Comparison of ENCODE assay signal across 9 cellular contexts in genomic region chr12:121894633-121895032, GRCh38. TPM values are rescaled to one million over a fixed set of nuclear protein-coding genes. Genes with fewer than 3 reads are reported as not detected.
DNase-seq lines count a peak whose midpoint lies in the region; ATAC-seq, FAIRE-seq and TF ChIP-seq lines count a peak whose summit lies in the region.
"Had no signal": no experiment of that assay in that cellular context is flagged by ENCODE, and none has a peak within 500 bp of the region (broad histone marks: within the 10 kb centered on the region; RNA-seq: fewer than 3 reads in every experiment).

No MANE protein-coding gene starts in this region.

- no peak overlapping the region for H3K4me3 Mint-ChIP-seq in Calu3 (ENCODE audit: low read depth, unreplicated experiment)

- no peak for FAIRE-seq in GM12878 (lab: Jason Lieb, UNC)

- CTCF ChIA-PET in Calu3 (lab: Charles Lee) (interaction anchor here (1.5 kb wide), 1 partner anchor 100 kb away, joined by 13 read pairs; the partner anchor contains the start of gene RHOF), GM12878 (lab: Yijun Ruan, JAX) (interaction anchor here (0.7 to 4.4 kb wide), 5 partner anchors 11 to 169 kb away, joined by 3 to 52 read pairs (median 4); partner anchors contain the start of gene RHOF)

- RAD21 ChIA-PET in GM12878 (lab: Charles Lee; ENCODE audit: unreplicated experiment): interaction anchor here (1.8 kb wide), 1 partner anchor 100 kb away, joined by 14 read pairs; the partner anchor contains the start of gene RHOF

- intact Hi-C loops in Calu3 (cut with micrococcal nuclease; ENCODE audit: unreplicated experiment): no loop called here
- intact Hi-C loops in GM12878 (cut with micrococcal nuclease; ENCODE audit: unreplicated experiment): no loop called here

- no peak overlapping the region for H3K27ac Mint-ChIP-seq in Calu3 (ENCODE audit: unreplicated experiment)

- H3K4me3 ChIP-seq in Jurkat, Clone E6-1 (ENCODE audit: low read length): no peak overlapping the region
- H3K4me3 ChIP-seq in GM12878 (no peak overlapping the region), mucosa of stomach (ENCODE audit: low read length) (no peak overlapping the region)

- no peak for TF ChIP-seq POLR2A in GM12878 (IDR thresholded peaks at IDR 0.05; ENCODE audit: low read depth, low read length)

- no peak overlapping the region for H3K4me2 ChIP-seq in GM12878 (ENCODE audit: control insufficient read depth, insufficient read depth)

- H3K9ac ChIP-seq in GM12878 (ENCODE audit: control insufficient read depth, insufficient read depth, low read length) (no peak overlapping the region), mucosa of stomach (ENCODE audit: low read length) (peak overlapping the region; percentile 38)

- ATAC-seq in GM12878 (peak; percentile 69), HG02610 (IDR thresholded peaks at IDR 0.05; ENCODE audit: unreplicated experiment) (no peak)

- in situ Hi-C loops in GM12878 (cut with MboI): no loop called here

- no peak overlapping the region for H3K27ac ChIP-seq in GM12878 (ENCODE audit: control insufficient read depth, insufficient read depth)

- POLR2A ChIA-PET in GM12878 (lab: Charles Lee): no interaction called here

- H3K27me3 ChIP-seq in GM12878 (replicated peaks in 1 of 2; ENCODE audit: control insufficient read depth in 2 of 2, insufficient read depth in 2 of 2, low read length in 1 of 2): no peaks in the 10 kb centered on the region
- no peaks in the 10 kb centered on the region for H3K27me3 ChIP-seq in mucosa of stomach (ENCODE audit: control insufficient read depth, insufficient read depth, low read length)

- H4K20me1 ChIP-seq in GM12878 (ENCODE audit: control insufficient read depth, insufficient read depth): no peaks in the 10 kb centered on the region

- no peaks in the 10 kb centered on the region for H3K9me3 Mint-ChIP-seq in Calu3 (ENCODE audit: low read depth, unreplicated experiment)

- H3K36me3 ChIP-seq in GM12878 (ENCODE audit: control insufficient read depth in 2 of 2, insufficient read depth in 2 of 2, low read length in 1 of 2): peaks cover 9 to 17% of the 10 kb centered on the region in 2 experiments
- H3K36me3 ChIP-seq in mucosa of stomach (ENCODE audit: control insufficient read depth, insufficient read depth, low read length): peaks cover 10% of the 10 kb centered on the region

- WGBS in GM12878 (ENCODE audit: insufficient coverage, insufficient replicate concordance, low lambda C conversion rate, missing lambda C conversion rate): 84% methylated on average over 7 of the region's 7 CpGs

- H3K4me1 Mint-ChIP-seq in Calu3 (ENCODE audit: low read depth, unreplicated experiment): peaks cover 27% of the 10 kb centered on the region

- H3K9me3 ChIP-seq in GM12878 (replicated peaks; ENCODE audit: control insufficient read depth, insufficient read depth, low read length) (no peaks in the 10 kb centered on the region), mucosa of stomach (ENCODE audit: control insufficient read depth, low read length) (no peaks in the 10 kb centered on the region)

- SMC1A ChIA-PET in GM12878 (lab: Charles Lee; ENCODE audit: uncharacterized antibody, unreplicated experiment): interaction anchor here (1.5 kb wide), 1 partner anchor 100 kb away, joined by 6 read pairs; no protein-coding TSS in a partner anchor

- TF ChIP-seq CTCF in Calu3 (IDR thresholded peaks at IDR 0.05; ENCODE audit: unreplicated experiment) (peak; percentile 28), GM12878 (IDR thresholded peaks at IDR 0.05 in 2 of 3, conservative IDR thresholded peaks at IDR 0.05 in 1 of 3; ENCODE audit: control insufficient read depth in 2 of 3, extremely low read depth in 1 of 3, insufficient read depth in 1 of 3, low read depth in 3 of 3, low read length in 3 of 3) (peak; percentile 22 to 31 (median 24); a peak in 3 of 6 replicates)

- no peak overlapping the region for H2AFZ ChIP-seq in GM12878 (ENCODE audit: control insufficient read depth, low read depth, low read length)

- no peaks in the 10 kb centered on the region for H3K27me3 Mint-ChIP-seq in Calu3 (ENCODE audit: unreplicated experiment)

- DNase-seq in Calu3 (no peak), GM12878 (ENCODE audit: low read depth, low spot score) (no peak), NCI-H2196 treated with DMSO at 0.1 percent for 48 hours (lab: John Stamatoyannopoulos, UW; ENCODE audit: unreplicated experiment) (no peak), NCI-H2171 (lab: John Stamatoyannopoulos, UW) (no peak), NCI-H128 (lab: John Stamatoyannopoulos, UW; ENCODE audit: unreplicated experiment) (no peak)
- DNase-seq in Jurkat, Clone E6-1 (ENCODE audit: low read depth, low spot score): peak; percentile 29

- H3K79me2 ChIP-seq in GM12878 (ENCODE audit: control insufficient read depth, insufficient read depth, low read length): peaks cover 13% of the 10 kb centered on the region

- no peak for TF ChIP-seq RAD21 in GM12878 (IDR thresholded peaks at IDR 0.05; ENCODE audit: insufficient read depth, low read depth, low read length)

- peaks cover 33% of the 10 kb centered on the region for H3K36me3 Mint-ChIP-seq in Calu3 (ENCODE audit: insufficient read depth, unreplicated experiment)

- BruUV-seq in Calu3 (replicated peaks; lab: Mats Ljungman, UMichigan) (no TSS peak), GM12878 (replicated peaks; lab: Mats Ljungman, UMichigan) (no TSS peak)

- H3K4me1 ChIP-seq in GM12878 (ENCODE audit: control insufficient read depth, insufficient read depth, low read length) (peaks cover 5% of the 10 kb centered on the region; the same call in 1 of the 2 replicates), mucosa of stomach (ENCODE audit: control insufficient read depth, insufficient read depth, low read length) (peaks cover 21% of the 10 kb centered on the region)

- no peak for TF ChIP-seq EP300 in GM12878 (IDR thresholded peaks at IDR 0.05; ENCODE audit: borderline replicate concordance in 1 of 2, control insufficient read depth in 1 of 2, low read depth in 2 of 2, low read length in 2 of 2)

TF ChIP-seq in GM12878, 131 proteins besides CTCF, POLR2A, EP300 and RAD21 (continues in another document):
- TF ChIP-seq KDM1A (IDR thresholded peaks at IDR 0.05; ENCODE audit: borderline replicate concordance) (no peak), CEBPB (IDR thresholded peaks at IDR 0.05; ENCODE audit: borderline replicate concordance in 1 of 2, low read depth in 2 of 2, low read length in 2 of 2) (no peak)

RNA-seq across cellular contexts. Expression of gene PSMD9, which starts 6.0 kb away (rescaled TPM):
- total RNA-seq in Calu3 (2022) (66.0 and 68.3 TPM in 2 replicates), GM12878 (2014; rRNA removed) (80.8 and 110 TPM in 2 replicates), GM12878 (2014; rRNA removed; fragmentation: Illumina TruSeq; extraction: Trizol) (32.4 and 39.3 TPM in 2 replicates), GM12878 (2021) (51.1 and 70.0 TPM in 2 replicates)
- 115 TPM for polyA plus RNA-seq in Jurkat, Clone E6-1 (2012; ENCODE audit: insufficient read depth, insufficient read length)
- total RNA-seq in GM12878 (2013; cell fraction: nucleolus; rRNA removed): 28.4 and 30.3 TPM in 2 replicates
- 16.7 TPM for polyA plus RNA-seq in GM12878 (2011; ENCODE audit: low read depth)
- polyA plus RNA-seq in GM12878 (2011; rRNA removed) (38.2 and 46.3 TPM in 2 replicates), GM12878 (2014; fragmentation: Illumina TruSeq; extraction: Trizol) (13.0 and 26.1 TPM in 2 replicates), GM12878 (2014; fragmentation: Nextera tagmentation; extraction: Ambion mirVana) (10 to 100 TPM; 14.6 to 33.7 TPM), GM12878 (2014; rRNA removed) (82.8 and 114 TPM in 2 replicates), GM12878 (2016; fragmentation: Nextera tagmentation; extraction: Ambion mirVana) (100 to 1,000 TPM; 132 to 152 TPM)
- 65.5 and 93.4 TPM in 2 replicates for polyA plus RNA-seq in GM12878 (2011; cell fraction: cytosol; rRNA removed)
- 46.5 and 60.9 TPM in 2 replicates for polyA plus RNA-seq in GM12878 (2011; cell fraction: nucleus; rRNA removed)
- polyA plus RNA-seq in GM12878 (2012): 37.3 and 39.3 TPM in 2 replicates
- 23.6 and 28.5 TPM in 2 replicates for polyA minus RNA-seq in GM12878 (2011; rRNA and poly(A)+ RNA removed)
- polyA minus RNA-seq in GM12878 (2011; cell fraction: cytosol; rRNA and poly(A)+ RNA removed): 12.4 and 18.6 TPM in 2 replicates
- polyA minus RNA-seq in GM12878 (2011; cell fraction: nucleus; rRNA and poly(A)+ RNA removed): 6.6 and 13.1 TPM in 2 replicates

RNA-seq across cellular contexts. Expression of gene CFAP251, which starts 23.8 kb away (rescaled TPM):
- total RNA-seq in Calu3 (2022) (3.8 and 5.0 TPM in 2 replicates), GM12878 (2014; rRNA removed) (0.79 and 1.6 TPM in 2 replicates), GM12878 (2014; rRNA removed; fragmentation: Illumina TruSeq; extraction: Trizol) (0.37 and 0.72 TPM in 2 replicates), GM12878 (2021) (0.85 and 0.97 TPM in 2 replicates)
- 0.43 TPM for polyA plus RNA-seq in Jurkat, Clone E6-1 (2012; ENCODE audit: insufficient read depth, insufficient read length)
- 8.3 and 9.2 TPM in 2 replicates for total RNA-seq in GM12878 (2013; cell fraction: nucleolus; rRNA removed)
- 1.0 TPM for polyA plus RNA-seq in GM12878 (2011; ENCODE audit: low read depth)
- polyA plus RNA-seq in GM12878 (2011; rRNA removed) (0.10 and 0.23 TPM in 2 replicates), GM12878 (2014; fragmentation: Illumina TruSeq; extraction: Trizol) (0.72 and 1.2 TPM in 2 replicates), GM12878 (2014; fragmentation: Nextera tagmentation; extraction: Ambion mirVana) (under 1 TPM; 0.27 to 0.42 TPM), GM12878 (2014; rRNA removed) (0.48 and 0.95 TPM in 2 replicates), GM12878 (2016; fragmentation: Nextera tagmentation; extraction: Ambion mirVana) (under 1 TPM; 0.11 to 0.57 TPM)
- 0.09 and 0.43 TPM in 2 replicates for polyA plus RNA-seq in GM12878 (2011; cell fraction: cytosol; rRNA removed)
- polyA plus RNA-seq in GM12878 (2011; cell fraction: nucleus; rRNA removed): 0.21 and 0.26 TPM in 2 replicates
- polyA plus RNA-seq in GM12878 (2012): 0.97 and 1.3 TPM in 2 replicates
- 0.51 and 0.62 TPM in 2 replicates for polyA minus RNA-seq in GM12878 (2011; rRNA and poly(A)+ RNA removed)
- not detected in 2 replicates for polyA minus RNA-seq in GM12878 (2011; cell fraction: cytosol; rRNA and poly(A)+ RNA removed)
- 0.36 and 0.86 TPM in 2 replicates for polyA minus RNA-seq in GM12878 (2011; cell fraction: nucleus; rRNA and poly(A)+ RNA removed)

RNA-seq across cellular contexts. Expression of gene HPD, which starts 36.0 kb away (rescaled TPM):
- not detected in 2 replicates for total RNA-seq in Calu3 (2022)
- polyA plus RNA-seq in Jurkat, Clone E6-1 (2012; ENCODE audit: insufficient read depth, insufficient read length): not detected
- total RNA-seq in GM12878 (2013; cell fraction: nucleolus; rRNA removed): not detected in 2 replicates
- total RNA-seq in GM12878 (2014; rRNA removed): not detected in 2 replicates
- total RNA-seq in GM12878 (2014; rRNA removed; fragmentation: Illumina TruSeq; extraction: Trizol): not detected in 2 replicates
- 0.13 and 0.28 TPM in 2 replicates for total RNA-seq in GM12878 (2021)
- polyA plus RNA-seq in GM12878 (2011; ENCODE audit: low read depth): not detected
- polyA plus RNA-seq in GM12878 (2011; rRNA removed): not detected in 2 replicates
- polyA plus RNA-seq in GM12878 (2011; cell fraction: cytosol; rRNA removed): not detected in 2 replicates
- polyA plus RNA-seq in GM12878 (2011; cell fraction: nucleus; rRNA removed): not detected in 2 replicates
- 0.15 TPM in 1 of 2 replicates, not detected in the other for polyA plus RNA-seq in GM12878 (2012)
- not detected in 2 replicates for polyA plus RNA-seq in GM12878 (2014; fragmentation: Illumina TruSeq; extraction: Trizol)
- under 1 TPM in 1 of 2 experiments, not detected in 1; 0.04 TPM for polyA plus RNA-seq in GM12878 (2014; fragmentation: Nextera tagmentation; extraction: Ambion mirVana)
- polyA plus RNA-seq in GM12878 (2014; rRNA removed): 0.15 and 0.69 TPM in 2 replicates
- not detected for polyA plus RNA-seq in GM12878 (2016; fragmentation: Nextera tagmentation; extraction: Ambion mirVana)
- not detected in 2 replicates for polyA minus RNA-seq in GM12878 (2011; rRNA and poly(A)+ RNA removed)
- polyA minus RNA-seq in GM12878 (2011; cell fraction: cytosol; rRNA and poly(A)+ RNA removed): not detected in 2 replicates
- not detected in 2 replicates for polyA minus RNA-seq in GM12878 (2011; cell fraction: nucleus; rRNA and poly(A)+ RNA removed)
- total RNA-seq: activated CD8-positive, alpha-beta memory T cell treated with anti-CD3 and anti-CD28 coated beads for 36 hours had no signal
